11 cellular contexts compared by ENCODE assay signal in the genomic region with DNA sequence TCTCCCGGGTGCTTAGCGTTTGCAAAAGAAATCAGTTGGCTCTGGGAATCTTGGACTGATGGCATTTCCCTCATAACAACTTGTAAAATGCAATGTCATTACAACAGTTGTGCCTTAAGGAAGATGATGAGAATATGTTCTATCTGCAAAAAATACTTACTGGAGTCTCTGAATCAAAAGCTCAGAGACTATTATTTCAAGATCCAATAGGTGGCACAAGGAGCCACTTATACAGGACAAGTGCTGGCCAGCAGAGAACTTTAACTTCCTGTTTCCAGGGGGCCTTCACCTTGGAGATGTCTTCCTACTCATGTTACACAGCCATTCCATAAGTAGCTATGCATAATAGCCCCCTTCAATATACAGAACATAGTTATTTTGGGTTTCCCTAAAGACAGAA. TPM values are rescaled to one million over a fixed set of nuclear protein-coding genes. Genes with fewer than 3 reads are reported as not detected.
DNase-seq lines count a peak whose midpoint lies in the region; ATAC-seq, FAIRE-seq and TF ChIP-seq lines count a peak whose summit lies in the region.
"Had no signal": no experiment of that assay in that cellular context is flagged by ENCODE, and none has a peak within 500 bp of the region (broad histone marks: within the 10 kb centered on the region; RNA-seq: fewer than 3 reads in every experiment).

No MANE protein-coding gene starts in this region.

- no peaks in the 10 kb centered on the region for H3K9me3 Mint-ChIP-seq in activated naive CD8-positive, alpha-beta T cell treated with anti-CD3 and anti-CD28 coated beads, Interleukin-2, amount 10 ng/mL, durations not matched to agents 7 days and 5 days
- H3K9me3 Mint-ChIP-seq in activated naive CD8-positive, alpha-beta T cell treated with anti-CD3 and anti-CD28 coated beads for 36 hours, result no peaks in the 10 kb centered on the region
- H3K9me3 Mint-ChIP-seq: central memory CD8-positive, alpha-beta T cell had no signal

- no peaks in the 10 kb centered on the region for H3K4me1 ChIP-seq in small intestine (ENCODE audit: control insufficient read depth in 2 of 2, insufficient read depth in 1 of 2, low read depth in 1 of 2, low read length in 1 of 2)
- no peaks in the 10 kb centered on the region for H3K4me1 ChIP-seq in suprapubic skin

- H3K27me3 ChIP-seq in small intestine (ENCODE audit: control insufficient read depth in 2 of 2, insufficient read depth in 2 of 2, low read length in 2 of 2) (no peaks in the 10 kb centered on the region), suprapubic skin (no peaks in the 10 kb centered on the region)

- POLR2A ChIA-PET in activated naive CD8-positive, alpha-beta T cell treated with anti-CD3 and anti-CD28 coated beads, Interleukin-2, amount 10 ng/mL, durations not matched to agents 7 days and 5 days (lab: Charles Lee), result interaction anchor here (0.7 to 1.3 kb wide), 3 partner anchors 9 to 112 kb away, joined by 3 to 4 read pairs (median 4); partner anchors contain the start of genes RAB8B and RPS27L

- H3K36me3 Mint-ChIP-seq in activated naive CD8-positive, alpha-beta T cell treated with anti-CD3 and anti-CD28 coated beads, Interleukin-2, amount 10 ng/mL, durations not matched to agents 7 days and 5 days, result peaks cover under 1% of the 10 kb centered on the region
- no peaks in the 10 kb centered on the region for H3K36me3 Mint-ChIP-seq in activated naive CD8-positive, alpha-beta T cell treated with anti-CD3 and anti-CD28 coated beads for 36 hours

- H3K4me3 Mint-ChIP-seq in activated naive CD8-positive, alpha-beta T cell treated with anti-CD3 and anti-CD28 coated beads, Interleukin-2, amount 10 ng/mL, durations not matched to agents 7 days and 5 days, result no peak overlapping the region
- H3K4me3 Mint-ChIP-seq in activated naive CD8-positive, alpha-beta T cell treated with anti-CD3 and anti-CD28 coated beads for 36 hours, result no peak overlapping the region
- H3K4me3 Mint-ChIP-seq: central memory CD8-positive, alpha-beta T cell had no signal

- H3K36me3 ChIP-seq in small intestine (ENCODE audit: control insufficient read depth in 2 of 2, insufficient read depth in 2 of 2, low read length in 2 of 2) (no peaks in the 10 kb centered on the region), suprapubic skin (no peaks in the 10 kb centered on the region)

- H3K4me3 ChIP-seq in NB4 (ENCODE audit: low read depth, low read length) (no peak overlapping the region), cardiac fibroblast (replicated peaks in 1 of 2; ENCODE audit: low read depth in 2 of 2, low read length in 2 of 2) (no peak overlapping the region), small intestine (ENCODE audit: low read depth in 1 of 2, low read length in 2 of 2) (no peak overlapping the region), suprapubic skin (no peak overlapping the region)

- H3K4me1 Mint-ChIP-seq in activated naive CD8-positive, alpha-beta T cell treated with anti-CD3 and anti-CD28 coated beads, Interleukin-2, amount 10 ng/mL, durations not matched to agents 7 days and 5 days, result peaks cover 4% of the 10 kb centered on the region
- peaks cover 3% of the 10 kb centered on the region for H3K4me1 Mint-ChIP-seq in activated naive CD8-positive, alpha-beta T cell treated with anti-CD3 and anti-CD28 coated beads for 36 hours

- no peak overlapping the region for H3K27ac Mint-ChIP-seq in activated naive CD8-positive, alpha-beta T cell treated with anti-CD3 and anti-CD28 coated beads, Interleukin-2, amount 10 ng/mL, durations not matched to agents 7 days and 5 days
- no peak overlapping the region for H3K27ac Mint-ChIP-seq in activated naive CD8-positive, alpha-beta T cell treated with anti-CD3 and anti-CD28 coated beads for 36 hours

- H3K27ac ChIP-seq in small intestine (ENCODE audit: low read depth in 1 of 2, low read length in 1 of 2) (no peak overlapping the region), suprapubic skin (no peak overlapping the region)

- DNase-seq in activated naive CD8-positive, alpha-beta T cell treated with anti-CD3 and anti-CD28 coated beads, Interleukin-2, amount 10 ng/mL, durations not matched to agents 7 days and 5 days, result no peak
- no peak for DNase-seq in activated naive CD8-positive, alpha-beta T cell treated with anti-CD3 and anti-CD28 coated beads for 36 hours
- peak; percentile 63 for DNase-seq in NB4 (ENCODE audit: low read depth)
- DNase-seq in cardiac fibroblast (ENCODE audit: low read depth in 2 of 2), result peak; percentile 39 to 46
- peak; percentile 32 for DNase-seq in small intestine
- no peak for DNase-seq in pons (ENCODE audit: low spot score)
- DNase-seq in suprapubic skin (ENCODE audit: low spot score in 2 of 2), result no peak
- DNase-seq: NCI-H446 treated with DMSO at 0.1 percent for 48 hours, T-helper 2 cell had no signal

- TF ChIP-seq CTCF in NB4 (IDR thresholded peaks at IDR 0.05; ENCODE audit: low read depth, low read length), result peak; percentile 16
- TF ChIP-seq CTCF in cardiac fibroblast (IDR thresholded peaks at IDR 0.05; ENCODE audit: low read depth, low read length), result peak; percentile 10
- no peak for TF ChIP-seq CTCF in suprapubic skin (IDR thresholded peaks at IDR 0.05)

- TF ChIP-seq EP300 in suprapubic skin (IDR thresholded peaks at IDR 0.05), result no peak

- 90 to 98% (median 91%) methylated on average over 2 of the region's 2 CpGs for WGBS in small intestine, 3 donors
- 93% methylated on average over 2 of the region's 2 CpGs for WGBS in suprapubic skin

- H3K27me3 Mint-ChIP-seq in activated naive CD8-positive, alpha-beta T cell treated with anti-CD3 and anti-CD28 coated beads, Interleukin-2, amount 10 ng/mL, durations not matched to agents 7 days and 5 days, result no peaks in the 10 kb centered on the region
- H3K27me3 Mint-ChIP-seq in activated naive CD8-positive, alpha-beta T cell treated with anti-CD3 and anti-CD28 coated beads for 36 hours, result no peaks in the 10 kb centered on the region
- H3K27me3 Mint-ChIP-seq: central memory CD8-positive, alpha-beta T cell had no signal

- TF ChIP-seq POLR2A in NB4 (IDR thresholded peaks at IDR 0.05; ENCODE audit: extremely low read depth, insufficient read length) (no peak), suprapubic skin (IDR thresholded peaks at IDR 0.05) (no peak)

- ATAC-seq in activated naive CD8-positive, alpha-beta T cell treated with anti-CD3 and anti-CD28 coated beads, Interleukin-2, amount 10 ng/mL, durations not matched to agents 7 days and 5 days (ENCODE audit: low read depth), result peak; percentile 47
- no peak for ATAC-seq in GM18498 (IDR thresholded peaks at IDR 0.05; ENCODE audit: unreplicated experiment)

- no peak for FAIRE-seq in small intestine (lab: Jason Lieb, UNC)

- H3K9me3 ChIP-seq in small intestine (ENCODE audit: control insufficient read depth, low read depth) (no peaks in the 10 kb centered on the region), suprapubic skin (no peaks in the 10 kb centered on the region)

RNA-seq across cellular contexts. Expression of gene RPS27L, which starts 8.9 kb away (rescaled TPM):
- total RNA-seq in activated naive CD8-positive, alpha-beta T cell treated with anti-CD3 and anti-CD28 coated beads, Interleukin-2, amount 10 ng/mL, durations not matched to agents 7 days and 5 days, result 100 to 1,000 TPM; 177 to 179 TPM
- total RNA-seq in activated naive CD8-positive, alpha-beta T cell treated with anti-CD3 and anti-CD28 coated beads for 36 hours, result 100 to 1,000 TPM; 132 TPM
- polyA plus RNA-seq in small intestine, result 100 to 1,000 TPM; 146 to 612 (median 505) TPM
- total RNA-seq in suprapubic skin, result 10 to 100 TPM; 47.8 to 94.9 (median 51.5) TPM

RNA-seq across cellular contexts. Expression of gene RAB8B, which starts 23.2 kb away (rescaled TPM):
- total RNA-seq in activated naive CD8-positive, alpha-beta T cell treated with anti-CD3 and anti-CD28 coated beads, Interleukin-2, amount 10 ng/mL, durations not matched to agents 7 days and 5 days, result 100 to 1,000 TPM; 111 TPM
- total RNA-seq in activated naive CD8-positive, alpha-beta T cell treated with anti-CD3 and anti-CD28 coated beads for 36 hours, result 100 to 1,000 TPM; 231 to 239 TPM
- polyA plus RNA-seq in small intestine, result 10 to 100 TPM in 2 of 3 donors, 1 to 10 TPM in 1; 9.8 to 14.5 (median 13.2) TPM
- total RNA-seq in suprapubic skin, result 10 to 100 TPM; 11.0 to 12.9 (median 12.5) TPM

RNA-seq across cellular contexts. Expression of gene LACTB, which starts 44.6 kb away (rescaled TPM):
- total RNA-seq in activated naive CD8-positive, alpha-beta T cell treated with anti-CD3 and anti-CD28 coated beads, Interleukin-2, amount 10 ng/mL, durations not matched to agents 7 days and 5 days, result 10 to 100 TPM; 12.4 to 13.5 TPM
- total RNA-seq in activated naive CD8-positive, alpha-beta T cell treated with anti-CD3 and anti-CD28 coated beads for 36 hours, result 10 to 100 TPM; 23.2 to 23.5 TPM
- 10 to 100 TPM; 13.9 to 26.7 (median 26.2) TPM for polyA plus RNA-seq in small intestine
- total RNA-seq in suprapubic skin, result 10 to 100 TPM; 11.3 to 15.9 (median 12.6) TPM

Comparison
In these comparisons a context has a peak if more than half of its experiments do, and no peak if none do; other contexts are left out.
1. DNase-seq: peak in NB4 (single experiment), cardiac fibroblast (2 of 2) and small intestine (single experiment); none in activated naive CD8-positive, alpha-beta T cell treated with anti-CD3 and anti-CD28 coated beads, Interleukin-2, amount 10 ng/mL, durations not matched to agents 7 days and 5 days (single experiment), activated naive CD8-positive, alpha-beta T cell treated with anti-CD3 and anti-CD28 coated beads for 36 hours (single experiment), pons (single experiment) and suprapubic skin (0 of 2).
2. CTCF ChIP-seq: peak in NB4 (single experiment) and cardiac fibroblast (single experiment); none in suprapubic skin (0 of 2).
3. RNA of gene RAB8B, which starts 23.2 kb away (total RNA-seq): 231 to 239 TPM in activated naive CD8-positive, alpha-beta T cell treated with anti-CD3 and anti-CD28 coated beads for 36 hours and 111 TPM in activated naive CD8-positive, alpha-beta T cell treated with anti-CD3 and anti-CD28 coated beads, Interleukin-2, amount 10 ng/mL, durations not matched to agents 7 days and 5 days; 11.0 to 12.9 TPM in suprapubic skin; every median in the first group is over 4 times any median in the second.